In the genomic region with DNA sequence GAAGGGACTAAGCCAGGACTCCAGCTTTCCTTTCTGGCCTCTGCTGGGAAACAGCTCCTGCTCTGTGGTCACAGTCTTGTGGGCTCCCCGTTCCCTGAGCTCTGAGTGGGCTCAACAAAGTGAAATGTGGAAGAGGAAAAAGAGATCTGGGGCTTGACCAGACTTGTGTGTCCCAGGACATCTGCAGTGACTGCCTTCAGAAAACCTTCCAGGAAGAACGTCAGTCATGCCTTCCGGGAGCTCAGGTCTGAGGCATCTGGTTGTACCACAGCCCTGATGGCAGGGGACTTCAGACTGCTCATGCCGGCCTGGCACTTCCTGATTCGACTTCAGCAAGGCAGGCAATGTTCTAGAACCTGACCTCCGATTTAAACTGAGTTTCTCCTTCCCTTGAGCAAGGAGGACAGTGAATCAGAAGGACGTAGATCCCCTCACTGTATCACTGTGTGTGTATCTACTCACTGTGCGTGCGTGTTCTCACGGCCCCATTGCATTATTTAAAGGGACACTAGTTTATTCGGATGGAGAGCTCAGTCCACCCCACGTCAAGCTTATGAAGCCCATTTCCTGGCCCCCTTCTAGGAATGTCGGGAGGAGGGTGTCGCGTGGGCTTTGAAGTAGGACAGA, we compare ENCODE assay signal across 1 cellular context.
TF ChIP-seq lines count a peak whose summit lies in the region.

No MANE protein-coding gene starts in this region.

TF ChIP-seq in HepG2, 621 proteins besides CTCF, POLR2A, EP300 and RAD21 (continued from another document and continues in another):
- TF ChIP-seq, protein P1, sequence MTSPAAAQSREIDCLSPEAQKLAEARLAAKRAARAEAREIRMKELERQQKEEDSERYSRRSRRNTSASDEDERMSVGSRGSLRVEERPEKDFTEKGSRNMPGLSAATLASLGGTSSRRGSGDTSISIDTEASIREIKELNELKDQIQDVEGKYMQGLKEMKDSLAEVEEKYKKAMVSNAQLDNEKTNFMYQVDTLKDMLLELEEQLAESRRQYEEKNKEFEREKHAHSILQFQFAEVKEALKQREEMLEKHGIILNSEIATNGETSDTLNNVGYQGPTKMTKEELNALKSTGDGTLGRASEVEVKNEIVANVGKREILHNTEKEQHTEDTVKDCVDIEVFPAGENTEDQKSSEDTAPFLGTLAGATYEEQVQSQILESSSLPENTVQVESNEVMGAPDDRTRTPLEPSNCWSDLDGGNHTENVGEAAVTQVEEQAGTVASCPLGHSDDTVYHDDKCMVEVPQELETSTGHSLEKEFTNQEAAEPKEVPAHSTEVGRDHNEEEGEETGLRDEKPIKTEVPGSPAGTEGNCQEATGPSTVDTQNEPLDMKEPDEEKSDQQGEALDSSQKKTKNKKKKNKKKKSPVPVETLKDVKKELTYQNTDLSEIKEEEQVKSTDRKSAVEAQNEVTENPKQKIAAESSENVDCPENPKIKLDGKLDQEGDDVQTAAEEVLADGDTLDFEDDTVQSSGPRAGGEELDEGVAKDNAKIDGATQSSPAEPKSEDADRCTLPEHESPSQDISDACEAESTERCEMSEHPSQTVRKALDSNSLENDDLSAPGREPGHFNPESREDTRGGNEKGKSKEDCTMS (CRISPR knock-in tag; conservative IDR thresholded peaks at IDR 0.05) = no peak
- TF ChIP-seq, protein P2, sequence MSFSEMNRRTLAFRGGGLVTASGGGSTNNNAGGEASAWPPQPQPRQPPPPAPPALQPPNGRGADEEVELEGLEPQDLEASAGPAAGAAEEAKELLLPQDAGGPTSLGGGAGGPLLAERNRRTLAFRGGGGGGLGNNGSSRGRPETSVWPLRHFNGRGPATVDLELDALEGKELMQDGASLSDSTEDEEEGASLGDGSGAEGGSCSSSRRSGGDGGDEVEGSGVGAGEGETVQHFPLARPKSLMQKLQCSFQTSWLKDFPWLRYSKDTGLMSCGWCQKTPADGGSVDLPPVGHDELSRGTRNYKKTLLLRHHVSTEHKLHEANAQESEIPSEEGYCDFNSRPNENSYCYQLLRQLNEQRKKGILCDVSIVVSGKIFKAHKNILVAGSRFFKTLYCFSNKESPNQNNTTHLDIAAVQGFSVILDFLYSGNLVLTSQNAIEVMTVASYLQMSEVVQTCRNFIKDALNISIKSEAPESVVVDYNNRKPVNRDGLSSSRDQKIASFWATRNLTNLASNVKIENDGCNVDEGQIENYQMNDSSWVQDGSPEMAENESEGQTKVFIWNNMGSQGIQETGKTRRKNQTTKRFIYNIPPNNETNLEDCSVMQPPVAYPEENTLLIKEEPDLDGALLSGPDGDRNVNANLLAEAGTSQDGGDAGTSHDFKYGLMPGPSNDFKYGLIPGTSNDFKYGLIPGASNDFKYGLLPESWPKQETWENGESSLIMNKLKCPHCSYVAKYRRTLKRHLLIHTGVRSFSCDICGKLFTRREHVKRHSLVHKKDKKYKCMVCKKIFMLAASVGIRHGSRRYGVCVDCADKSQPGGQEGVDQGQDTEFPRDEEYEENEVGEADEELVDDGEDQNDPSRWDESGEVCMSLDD (CRISPR knock-in tag; IDR thresholded peaks at IDR 0.05; ENCODE audit: borderline replicate concordance) = no peak
- peak; percentile 20; the same call in 1 of the 2 replicates for TF ChIP-seq ZBTB42 (CRISPR knock-in tag; IDR thresholded peaks at IDR 0.05)
- TF ChIP-seq, protein P3, sequence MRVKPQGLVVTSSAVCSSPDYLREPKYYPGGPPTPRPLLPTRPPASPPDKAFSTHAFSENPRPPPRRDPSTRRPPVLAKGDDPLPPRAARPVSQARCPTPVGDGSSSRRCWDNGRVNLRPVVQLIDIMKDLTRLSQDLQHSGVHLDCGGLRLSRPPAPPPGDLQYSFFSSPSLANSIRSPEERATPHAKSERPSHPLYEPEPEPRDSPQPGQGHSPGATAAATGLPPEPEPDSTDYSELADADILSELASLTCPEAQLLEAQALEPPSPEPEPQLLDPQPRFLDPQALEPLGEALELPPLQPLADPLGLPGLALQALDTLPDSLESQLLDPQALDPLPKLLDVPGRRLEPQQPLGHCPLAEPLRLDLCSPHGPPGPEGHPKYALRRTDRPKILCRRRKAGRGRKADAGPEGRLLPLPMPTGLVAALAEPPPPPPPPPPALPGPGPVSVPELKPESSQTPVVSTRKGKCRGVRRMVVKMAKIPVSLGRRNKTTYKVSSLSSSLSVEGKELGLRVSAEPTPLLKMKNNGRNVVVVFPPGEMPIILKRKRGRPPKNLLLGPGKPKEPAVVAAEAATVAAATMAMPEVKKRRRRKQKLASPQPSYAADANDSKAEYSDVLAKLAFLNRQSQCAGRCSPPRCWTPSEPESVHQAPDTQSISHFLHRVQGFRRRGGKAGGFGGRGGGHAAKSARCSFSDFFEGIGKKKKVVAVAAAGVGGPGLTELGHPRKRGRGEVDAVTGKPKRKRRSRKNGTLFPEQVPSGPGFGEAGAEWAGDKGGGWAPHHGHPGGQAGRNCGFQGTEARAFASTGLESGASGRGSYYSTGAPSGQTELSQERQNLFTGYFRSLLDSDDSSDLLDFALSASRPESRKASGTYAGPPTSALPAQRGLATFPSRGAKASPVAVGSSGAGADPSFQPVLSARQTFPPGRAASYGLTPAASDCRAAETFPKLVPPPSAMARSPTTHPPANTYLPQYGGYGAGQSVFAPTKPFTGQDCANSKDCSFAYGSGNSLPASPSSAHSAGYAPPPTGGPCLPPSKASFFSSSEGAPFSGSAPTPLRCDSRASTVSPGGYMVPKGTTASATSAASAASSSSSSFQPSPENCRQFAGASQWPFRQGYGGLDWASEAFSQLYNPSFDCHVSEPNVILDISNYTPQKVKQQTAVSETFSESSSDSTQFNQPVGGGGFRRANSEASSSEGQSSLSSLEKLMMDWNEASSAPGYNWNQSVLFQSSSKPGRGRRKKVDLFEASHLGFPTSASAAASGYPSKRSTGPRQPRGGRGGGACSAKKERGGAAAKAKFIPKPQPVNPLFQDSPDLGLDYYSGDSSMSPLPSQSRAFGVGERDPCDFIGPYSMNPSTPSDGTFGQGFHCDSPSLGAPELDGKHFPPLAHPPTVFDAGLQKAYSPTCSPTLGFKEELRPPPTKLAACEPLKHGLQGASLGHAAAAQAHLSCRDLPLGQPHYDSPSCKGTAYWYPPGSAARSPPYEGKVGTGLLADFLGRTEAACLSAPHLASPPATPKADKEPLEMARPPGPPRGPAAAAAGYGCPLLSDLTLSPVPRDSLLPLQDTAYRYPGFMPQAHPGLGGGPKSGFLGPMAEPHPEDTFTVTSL (CRISPR knock-in tag; IDR thresholded peaks at IDR 0.05; ENCODE audit: borderline replicate concordance) = no peak
- TF ChIP-seq, protein P4, sequence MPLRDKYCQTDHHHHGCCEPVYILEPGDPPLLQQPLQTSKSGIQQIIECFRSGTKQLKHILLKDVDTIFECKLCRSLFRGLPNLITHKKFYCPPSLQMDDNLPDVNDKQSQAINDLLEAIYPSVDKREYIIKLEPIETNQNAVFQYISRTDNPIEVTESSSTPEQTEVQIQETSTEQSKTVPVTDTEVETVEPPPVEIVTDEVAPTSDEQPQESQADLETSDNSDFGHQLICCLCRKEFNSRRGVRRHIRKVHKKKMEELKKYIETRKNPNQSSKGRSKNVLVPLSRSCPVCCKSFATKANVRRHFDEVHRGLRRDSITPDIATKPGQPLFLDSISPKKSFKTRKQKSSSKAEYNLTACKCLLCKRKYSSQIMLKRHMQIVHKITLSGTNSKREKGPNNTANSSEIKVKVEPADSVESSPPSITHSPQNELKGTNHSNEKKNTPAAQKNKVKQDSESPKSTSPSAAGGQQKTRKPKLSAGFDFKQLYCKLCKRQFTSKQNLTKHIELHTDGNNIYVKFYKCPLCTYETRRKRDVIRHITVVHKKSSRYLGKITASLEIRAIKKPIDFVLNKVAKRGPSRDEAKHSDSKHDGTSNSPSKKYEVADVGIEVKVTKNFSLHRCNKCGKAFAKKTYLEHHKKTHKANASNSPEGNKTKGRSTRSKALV (CRISPR knock-in tag; IDR thresholded peaks at IDR 0.05) = no peak
- TF ChIP-seq, protein P5, sequence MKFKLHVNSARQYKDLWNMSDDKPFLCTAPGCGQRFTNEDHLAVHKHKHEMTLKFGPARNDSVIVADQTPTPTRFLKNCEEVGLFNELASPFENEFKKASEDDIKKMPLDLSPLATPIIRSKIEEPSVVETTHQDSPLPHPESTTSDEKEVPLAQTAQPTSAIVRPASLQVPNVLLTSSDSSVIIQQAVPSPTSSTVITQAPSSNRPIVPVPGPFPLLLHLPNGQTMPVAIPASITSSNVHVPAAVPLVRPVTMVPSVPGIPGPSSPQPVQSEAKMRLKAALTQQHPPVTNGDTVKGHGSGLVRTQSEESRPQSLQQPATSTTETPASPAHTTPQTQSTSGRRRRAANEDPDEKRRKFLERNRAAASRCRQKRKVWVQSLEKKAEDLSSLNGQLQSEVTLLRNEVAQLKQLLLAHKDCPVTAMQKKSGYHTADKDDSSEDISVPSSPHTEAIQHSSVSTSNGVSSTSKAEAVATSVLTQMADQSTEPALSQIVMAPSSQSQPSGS (CRISPR knock-in tag; IDR thresholded peaks at IDR 0.05) = no peak; the same call in 1 of the 2 replicates
- TF ChIP-seq MTA1 (CRISPR knock-in tag; IDR thresholded peaks at IDR 0.05; ENCODE audit: borderline replicate concordance) = no peak
- TF ChIP-seq ZNF616 (CRISPR knock-in tag; IDR thresholded peaks at IDR 0.05; ENCODE audit: low read depth) = 0 out of 2 replicates have a peak, but pooled peaks have one; percentile 19
- TF ChIP-seq, protein P6, sequence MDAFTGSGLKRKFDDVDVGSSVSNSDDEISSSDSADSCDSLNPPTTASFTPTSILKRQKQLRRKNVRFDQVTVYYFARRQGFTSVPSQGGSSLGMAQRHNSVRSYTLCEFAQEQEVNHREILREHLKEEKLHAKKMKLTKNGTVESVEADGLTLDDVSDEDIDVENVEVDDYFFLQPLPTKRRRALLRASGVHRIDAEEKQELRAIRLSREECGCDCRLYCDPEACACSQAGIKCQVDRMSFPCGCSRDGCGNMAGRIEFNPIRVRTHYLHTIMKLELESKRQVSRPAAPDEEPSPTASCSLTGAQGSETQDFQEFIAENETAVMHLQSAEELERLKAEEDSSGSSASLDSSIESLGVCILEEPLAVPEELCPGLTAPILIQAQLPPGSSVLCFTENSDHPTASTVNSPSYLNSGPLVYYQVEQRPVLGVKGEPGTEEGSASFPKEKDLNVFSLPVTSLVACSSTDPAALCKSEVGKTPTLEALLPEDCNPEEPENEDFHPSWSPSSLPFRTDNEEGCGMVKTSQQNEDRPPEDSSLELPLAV (CRISPR knock-in tag; conservative IDR thresholded peaks at IDR 0.05; ENCODE audit: low read depth) = no peak
- TF ChIP-seq ATAD3A (CRISPR knock-in tag; IDR thresholded peaks at IDR 0.05) = no peak
- TF ChIP-seq ZNF34 (CRISPR knock-in tag; IDR thresholded peaks at IDR 0.05; ENCODE audit: borderline replicate concordance) = 0 out of 2 replicates have a peak, but pooled peaks have one; percentile 10
- no peak; the same call in 1 of the 2 replicates for TF ChIP-seq ZNF296 (CRISPR knock-in tag; conservative IDR thresholded peaks at IDR 0.05)
- TF ChIP-seq SNRNP70 (IDR thresholded peaks at IDR 0.05; ENCODE audit: low read depth, low read length) = no peak
- TF ChIP-seq, protein P7, sequence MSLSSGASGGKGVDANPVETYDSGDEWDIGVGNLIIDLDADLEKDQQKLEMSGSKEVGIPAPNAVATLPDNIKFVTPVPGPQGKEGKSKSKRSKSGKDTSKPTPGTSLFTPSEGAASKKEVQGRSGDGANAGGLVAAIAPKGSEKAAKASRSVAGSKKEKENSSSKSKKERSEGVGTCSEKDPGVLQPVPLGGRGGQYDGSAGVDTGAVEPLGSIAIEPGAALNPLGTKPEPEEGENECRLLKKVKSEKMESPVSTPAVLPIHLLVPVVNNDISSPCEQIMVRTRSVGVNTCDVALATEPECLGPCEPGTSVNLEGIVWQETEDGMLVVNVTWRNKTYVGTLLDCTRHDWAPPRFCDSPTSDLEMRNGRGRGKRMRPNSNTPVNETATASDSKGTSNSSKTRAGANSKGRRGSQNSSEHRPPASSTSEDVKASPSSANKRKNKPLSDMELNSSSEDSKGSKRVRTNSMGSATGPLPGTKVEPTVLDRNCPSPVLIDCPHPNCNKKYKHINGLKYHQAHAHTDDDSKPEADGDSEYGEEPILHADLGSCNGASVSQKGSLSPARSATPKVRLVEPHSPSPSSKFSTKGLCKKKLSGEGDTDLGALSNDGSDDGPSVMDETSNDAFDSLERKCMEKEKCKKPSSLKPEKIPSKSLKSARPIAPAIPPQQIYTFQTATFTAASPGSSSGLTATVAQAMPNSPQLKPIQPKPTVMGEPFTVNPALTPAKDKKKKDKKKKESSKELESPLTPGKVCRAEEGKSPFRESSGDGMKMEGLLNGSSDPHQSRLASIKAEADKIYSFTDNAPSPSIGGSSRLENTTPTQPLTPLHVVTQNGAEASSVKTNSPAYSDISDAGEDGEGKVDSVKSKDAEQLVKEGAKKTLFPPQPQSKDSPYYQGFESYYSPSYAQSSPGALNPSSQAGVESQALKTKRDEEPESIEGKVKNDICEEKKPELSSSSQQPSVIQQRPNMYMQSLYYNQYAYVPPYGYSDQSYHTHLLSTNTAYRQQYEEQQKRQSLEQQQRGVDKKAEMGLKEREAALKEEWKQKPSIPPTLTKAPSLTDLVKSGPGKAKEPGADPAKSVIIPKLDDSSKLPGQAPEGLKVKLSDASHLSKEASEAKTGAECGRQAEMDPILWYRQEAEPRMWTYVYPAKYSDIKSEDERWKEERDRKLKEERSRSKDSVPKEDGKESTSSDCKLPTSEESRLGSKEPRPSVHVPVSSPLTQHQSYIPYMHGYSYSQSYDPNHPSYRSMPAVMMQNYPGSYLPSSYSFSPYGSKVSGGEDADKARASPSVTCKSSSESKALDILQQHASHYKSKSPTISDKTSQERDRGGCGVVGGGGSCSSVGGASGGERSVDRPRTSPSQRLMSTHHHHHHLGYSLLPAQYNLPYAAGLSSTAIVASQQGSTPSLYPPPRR (CRISPR knock-in tag; IDR thresholded peaks at IDR 0.05; ENCODE audit: borderline replicate concordance) = 0 out of 2 replicates have a peak, but pooled peaks have one; percentile 23
- TF ChIP-seq, protein P8, sequence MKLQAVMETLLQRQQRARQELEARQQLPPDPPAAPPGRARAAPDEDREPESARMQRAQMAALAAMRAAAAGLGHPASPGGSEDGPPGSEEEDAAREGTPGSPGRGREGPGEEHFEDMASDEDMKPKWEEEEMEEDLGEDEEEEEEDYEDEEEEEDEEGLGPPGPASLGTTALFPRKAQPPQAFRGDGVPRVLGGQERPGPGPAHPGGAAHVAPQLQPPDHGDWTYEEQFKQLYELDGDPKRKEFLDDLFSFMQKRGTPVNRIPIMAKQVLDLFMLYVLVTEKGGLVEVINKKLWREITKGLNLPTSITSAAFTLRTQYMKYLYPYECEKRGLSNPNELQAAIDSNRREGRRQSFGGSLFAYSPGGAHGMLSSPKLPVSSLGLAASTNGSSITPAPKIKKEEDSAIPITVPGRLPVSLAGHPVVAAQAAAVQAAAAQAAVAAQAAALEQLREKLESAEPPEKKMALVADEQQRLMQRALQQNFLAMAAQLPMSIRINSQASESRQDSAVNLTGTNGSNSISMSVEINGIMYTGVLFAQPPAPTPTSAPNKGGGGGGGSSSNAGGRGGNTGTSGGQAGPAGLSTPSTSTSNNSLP (IDR thresholded peaks at IDR 0.05; ENCODE audit: low read depth, low read length) = no peak
- TF ChIP-seq GABPB1 (CRISPR knock-in tag; IDR thresholded peaks at IDR 0.05) = no peak
- TF ChIP-seq WIZ (CRISPR knock-in tag; IDR thresholded peaks at IDR 0.05) = no peak
- no peak for TF ChIP-seq CCAR2 (optimal IDR thresholded peaks at IDR 0.05; ENCODE audit: low read depth, low read length)
- peak; percentile 84 for TF ChIP-seq MTF2 (CRISPR knock-in tag; IDR thresholded peaks at IDR 0.05; ENCODE audit: borderline replicate concordance)
- TF ChIP-seq MAFG (CRISPR knock-in tag; IDR thresholded peaks at IDR 0.05) = no peak
- no peak for TF ChIP-seq ZBTB7A (CRISPR knock-in tag; IDR thresholded peaks at IDR 0.05)
- no peak for TF ChIP-seq MEIS1 (CRISPR knock-in tag; IDR thresholded peaks at IDR 0.05; ENCODE audit: borderline replicate concordance)
- no peak for TF ChIP-seq TP53 (CRISPR knock-in tag; conservative IDR thresholded peaks at IDR 0.05)
